Comparison of ENCODE assay signal across 2 cellular contexts in genomic region chr1:30708361-30708728, GRCh38.
TF ChIP-seq lines count a peak whose summit lies in the region.

No MANE protein-coding gene starts in this region.

TF ChIP-seq in HEK293, 187 proteins besides CTCF, POLR2A, EP300 and RAD21 (continued from another document):
- no peak for TF ChIP-seq ZNF335 (tag by site-specific recombination; conservative IDR thresholded peaks at IDR 0.05)

TF ChIP-seq in H1, 55 proteins besides CTCF, POLR2A, EP300 and RAD21:
- TF ChIP-seq CEBPB (IDR thresholded peaks at IDR 0.05; ENCODE audit: low read depth, low read length) (no peak), TAF7 (optimal IDR thresholded peaks at IDR 0.05; ENCODE audit: borderline replicate concordance, low read depth, low read length) (peak; percentile 2), MAX (IDR thresholded peaks at IDR 0.05) (no peak), KDM1A (IDR thresholded peaks at IDR 0.05; ENCODE audit: borderline replicate concordance, low read length) (no peak), YY1 (IDR thresholded peaks at IDR 0.05; ENCODE audit: low read depth, low read length) (no peak), ASH2L (IDR thresholded peaks at IDR 0.05; ENCODE audit: low read length) (no peak), RXRA (IDR thresholded peaks at IDR 0.05; ENCODE audit: insufficient read depth, low read depth, low read length) (no peak)
